Comparison of ENCODE assay signal across 15 cellular contexts in genomic region chr12:93461503-93461902, GRCh38.
"Had no signal": no experiment of that assay in that cellular context is flagged by ENCODE, and none has a peak within 500 bp of the region (broad histone marks: within the 10 kb centered on the region; RNA-seq: fewer than 3 reads in every experiment).

No MANE protein-coding gene starts in this region.

- H3K4me3 ChIP-seq: breast epithelium, dorsolateral prefrontal cortex, tibial nerve had no signal

- DNase-seq: activated CD4-positive, CD25-positive, alpha-beta regulatory T cell treated with anti-CD3 and anti-CD28 coated beads, Interleukin-2, amount 50 U/mL, for 72 hours; activated gamma-delta T cell treated with Interleukin-2 at 50 U/mL for 16 hours; activated T-cell treated with anti-CD3 and anti-CD28 coated beads, Interleukin-2, amount 50 U/mL, for 48 hours; aorta; dorsolateral prefrontal cortex; glutamatergic neuron; occipital lobe; stimulated activated CD4-positive, alpha-beta T cell treated with anti-CD3 and anti-CD28 coated beads, Interleukin-1b, Interleukin-23, amount 100 ng/mL, for 48 hours; stimulated activated naive B cell treated with anti-CD40 and anti-IgM and Interleukin-4, amounts not matched to agents 10 μg/mL and 1 μg/mL and 100 μg/mL, for 72 hours had no signal

- ATAC-seq: esophagus mucosa; left lobe of liver; natural killer cell treated with Interleukin-12 subunit alpha and Interleukin-12 subunit beta and Interleukin-15 and Interleukin-18, amount 100 ng/mL, for 72 hours; right cardiac atrium; stimulated activated naive B cell treated with anti-CD40 and anti-IgM and Interleukin-4, amounts not matched to agents 10 μg/mL and 1 μg/mL and 100 μg/mL, for 72 hours had no signal
